In genomic region chr7:128859232-128860157, GRCh38 we compare ENCODE assay signal across 13 cellular contexts. TPM values are rescaled to one million over a fixed set of nuclear protein-coding genes. Genes with fewer than 3 reads are reported as not detected.
DNase-seq lines count a peak whose midpoint lies in the region; ATAC-seq and TF ChIP-seq lines count a peak whose summit lies in the region.
"Had no signal": no experiment of that assay in that cellular context is flagged by ENCODE, and none has a peak within 500 bp of the region (broad histone marks: within the 10 kb centered on the region; RNA-seq: fewer than 3 reads in every experiment).

No MANE protein-coding gene starts in this region.

- H3K4me2 ChIP-seq in MM.1S (ENCODE audit: low read depth, low read length): peak overlapping the region; percentile 33; the same call in 1 of the 2 replicates

- no peak for TF ChIP-seq EP300 in esophagus muscularis mucosa (IDR thresholded peaks at IDR 0.05)

- no peak for TF ChIP-seq POLR2A in esophagus muscularis mucosa (IDR thresholded peaks at IDR 0.05; ENCODE audit: low read depth)
- TF ChIP-seq POLR2A in prostate gland (IDR thresholded peaks at IDR 0.05): no peak

- 0 out of 2 replicates have a peak, but pooled peaks cover 7% of the 10 kb centered on the region for H3F3A ChIP-seq in MM.1S (ENCODE audit: insufficient read depth, low read length)

- peak overlapping the region; percentile 92 for H2AFZ ChIP-seq in MM.1S (ENCODE audit: low read length)

- peaks cover 14% of the 10 kb centered on the region for H3K27me3 ChIP-seq in MM.1S (replicated peaks; ENCODE audit: insufficient read depth, low read length)
- no peaks in the 10 kb centered on the region for H3K27me3 ChIP-seq in esophagus muscularis mucosa
- no peaks in the 10 kb centered on the region for H3K27me3 ChIP-seq in prostate gland (replicated peaks; ENCODE audit: insufficient read depth)
- H3K27me3 ChIP-seq: BE2C had no signal

- H3K27ac ChIP-seq in C4-2B (peak overlapping the region; percentile 47), MM.1S (ENCODE audit: low read length) (peak overlapping the region; percentile 34; the same call in 1 of the 2 replicates), esophagus muscularis mucosa (replicated peaks in 1 of 4) (peak overlapping the region; percentile 76 to 84 (median 80)), prostate gland (peak overlapping the region; percentile 24 to 39)
- H3K27ac ChIP-seq: VCaP had no signal

- no peak overlapping the region for H3K4me3 ChIP-seq in MM.1S (ENCODE audit: low read length)
- no peak overlapping the region for H3K4me3 ChIP-seq in esophagus muscularis mucosa
- H3K4me3 ChIP-seq in prostate gland: no peak overlapping the region

- H3K9ac ChIP-seq in MM.1S (ENCODE audit: low read length): no peak overlapping the region; the same call in 1 of the 2 replicates

- WGBS in esophagus muscularis mucosa: 35% methylated on average over 9 of the region's 12 CpGs
- 50% methylated on average over 12 of the region's 12 CpGs for WGBS in prostate gland

- peaks cover 18% of the 10 kb centered on the region for H3K79me2 ChIP-seq in MM.1S (ENCODE audit: low read length)

- DNase-seq in MM.1S: peak; percentile 33
- no peak for DNase-seq in esophagus muscularis mucosa (ENCODE audit: extremely low spot score)
- DNase-seq in prostate gland (ENCODE audit: low spot score): no peak
- DNase-seq in middle frontal gyrus (ENCODE audit: extremely low spot score, low spot score): no peak
- DNase-seq in activated naive CD4-positive, alpha-beta T cell treated with Interleukin-2 at 50 U/mL for 16 hours: no peak
- no peak for DNase-seq in activated naive CD4-positive, alpha-beta T cell (lab: John Stamatoyannopoulos, UW)
- DNase-seq: activated naive CD4-positive, alpha-beta T cell treated with anti-CD3 and anti-CD28 coated beads, Interleukin-2, amount 50 U/mL, for 16 hours; BE2C; posterior cingulate gyrus had no signal

- H3K9me3 ChIP-seq in MM.1S (replicated peaks; ENCODE audit: insufficient read depth, low read length) (no peaks in the 10 kb centered on the region), esophagus muscularis mucosa (no peaks in the 10 kb centered on the region), prostate gland (no peaks in the 10 kb centered on the region)
- H3K9me3 ChIP-seq: BE2C had no signal

- no peak for TF ChIP-seq CTCF in C4-2B (conservative IDR thresholded peaks at IDR 0.05)
- no peak for TF ChIP-seq CTCF in MM.1S (IDR thresholded peaks at IDR 0.05; ENCODE audit: low read length)
- TF ChIP-seq CTCF in esophagus muscularis mucosa (IDR thresholded peaks at IDR 0.05): no peak
- no peak for TF ChIP-seq CTCF in prostate gland (IDR thresholded peaks at IDR 0.05)

- no peaks in the 10 kb centered on the region for H4K20me1 ChIP-seq in MM.1S (ENCODE audit: insufficient read depth, low read length)

- intact Hi-C loops in esophagus muscularis mucosa (cut with DNase I) (no loop called here), prostate gland (cut with DNase I) (no loop called here)

- no peak for ATAC-seq in GM21381 (IDR thresholded peaks at IDR 0.05; ENCODE audit: unreplicated experiment)

- H3K36me3 ChIP-seq in MM.1S (replicated peaks; ENCODE audit: insufficient read depth, low read length) (no peaks in the 10 kb centered on the region), esophagus muscularis mucosa (peaks cover 23 to 42% (median 40%) of the 10 kb centered on the region in 4 donors), prostate gland (no peaks in the 10 kb centered on the region)

- H3K4me1 ChIP-seq in MM.1S (ENCODE audit: low read length) (peaks cover 30% of the 10 kb centered on the region), esophagus muscularis mucosa (peaks cover 46 to 69% (median 66%) of the 10 kb centered on the region in 4 donors), prostate gland (replicated peaks) (peaks cover 7% of the 10 kb centered on the region)

- no peaks in the 10 kb centered on the region for H3K9me2 ChIP-seq in MM.1S (replicated peaks; ENCODE audit: insufficient read depth, low read length)

RNA-seq across cellular contexts. Expression of gene ATP6V1F, which starts 3.2 kb away (rescaled TPM):
- total RNA-seq in esophagus muscularis mucosa: 100 to 1,000 TPM in 2 of 4 donors, 10 to 100 TPM in 2; 74.3 to 108 (median 91.9) TPM
- total RNA-seq in prostate gland: 100 to 1,000 TPM; 116 to 118 TPM

RNA-seq across cellular contexts. Expression of gene FLNC, which starts 29.3 kb away (rescaled TPM):
- total RNA-seq in esophagus muscularis mucosa (100 to 1,000 TPM; 391 to 932 (median 533) TPM), prostate gland (100 to 1,000 TPM; 104 to 150 TPM)

RNA-seq across cellular contexts. Expression of gene KCP, which starts 51.0 kb away (rescaled TPM):
- total RNA-seq in esophagus muscularis mucosa (under 1 TPM in 3 of 4 donors, not detected in 1; 0.13 to 0.66 (median 0.29) TPM), prostate gland (under 1 TPM in 1 of 2 donors, not detected in 1; 0.45 TPM)
- total RNA-seq: H4 had no signal
